8 cellular contexts compared by ENCODE assay signal in the genomic region with DNA sequence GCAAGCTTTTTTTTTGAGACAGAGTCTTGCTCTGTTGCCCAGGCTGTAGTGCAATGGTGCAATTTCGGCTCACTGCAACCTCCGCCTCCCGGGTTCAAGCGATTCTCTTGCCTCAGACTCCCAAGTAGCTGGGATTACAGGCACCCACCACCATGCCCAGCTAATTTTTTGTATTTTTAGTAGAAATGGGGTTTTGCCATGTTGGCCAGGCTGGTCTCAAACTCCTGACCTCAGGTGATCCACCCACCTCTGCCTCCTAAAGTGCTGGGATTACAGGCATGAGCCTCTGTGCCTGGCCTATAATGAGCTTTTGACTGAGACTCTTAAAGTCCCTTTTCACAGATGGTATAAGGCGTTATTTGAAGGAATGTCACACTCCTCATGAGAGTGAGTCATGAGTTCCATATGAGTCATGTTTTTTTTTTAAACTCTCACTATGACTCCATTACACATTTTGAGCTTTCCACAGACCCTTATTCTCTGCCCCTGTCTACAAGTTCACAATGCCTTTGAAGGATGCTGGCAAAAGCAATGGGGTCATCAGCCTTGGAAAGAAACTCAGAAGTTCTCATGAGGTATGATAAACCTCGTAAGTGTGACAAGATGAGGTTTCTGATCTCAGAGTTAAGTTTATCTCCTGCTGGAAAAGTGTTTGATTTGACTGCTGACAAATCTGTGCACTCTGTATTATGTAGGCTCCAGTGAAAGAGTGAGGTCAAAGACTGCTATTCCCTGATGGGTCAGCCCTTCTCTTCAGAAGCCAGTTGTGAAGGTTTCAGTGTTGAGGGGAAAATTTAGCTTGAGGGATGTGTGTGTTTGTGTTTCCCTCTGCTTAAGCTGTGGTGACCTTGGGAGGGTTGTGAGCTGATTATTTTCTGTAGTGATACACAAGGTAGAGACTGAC. TPM values are rescaled to one million over a fixed set of nuclear protein-coding genes. Genes with fewer than 3 reads are reported as not detected.
DNase-seq lines count a peak whose midpoint lies in the region; ATAC-seq and TF ChIP-seq lines count a peak whose summit lies in the region.
"Not testable (repeated sequence)": the region's sequence is repeated elsewhere in the genome, so short reads cannot be mapped to it uniquely, and the experiment has no call there.

No MANE protein-coding gene starts in this region.

- H3K27ac ChIP-seq in ascending aorta = peak overlapping the region; percentile 58 to 71

- DNase-seq in EH (ENCODE audit: low read depth) (peak; percentile 82), SIG-M5 treated with dmso at 0.1 percent for 504 hours (lab: John Stamatoyannopoulos, UW; ENCODE audit: unreplicated experiment) (peak; percentile 31), foreskin melanocyte (peak; percentile 81)
- DNase-seq in ascending aorta (ENCODE audit: low spot score in 2 of 2) = not testable (repeated sequence)
- DNase-seq in stimulated activated CD4-positive, alpha-beta T cell treated with anti-CD3 and anti-CD28 coated beads, Interleukin-4, amount 100 ng/mL, for 24 hours = peak; percentile 13

- H3K4me3 ChIP-seq in ascending aorta = not testable (repeated sequence)

- not testable (repeated sequence) for H3K4me1 ChIP-seq in ascending aorta

- H3K36me3 ChIP-seq in ascending aorta = not testable (repeated sequence)

- not testable (repeated sequence) for H3K27me3 ChIP-seq in ascending aorta

- peak; percentile 84 for ATAC-seq in GM19351 (IDR thresholded peaks at IDR 0.05; ENCODE audit: unreplicated experiment)
- peak; percentile 77 for ATAC-seq in HG02678 (IDR thresholded peaks at IDR 0.05; ENCODE audit: unreplicated experiment)
- ATAC-seq in HG03558 (IDR thresholded peaks at IDR 0.05; ENCODE audit: extremely low read depth, unreplicated experiment) = peak; percentile 68

- not testable (repeated sequence) for H3K9me3 ChIP-seq in ascending aorta

- TF ChIP-seq CTCF in ascending aorta (IDR thresholded peaks at IDR 0.05) = not testable (repeated sequence)

- intact Hi-C loops in ascending aorta (cut with DNase I) = loop anchor here (5.0 kb wide), 1 partner anchor 37 kb away; a partner anchor contains a TSS

RNA-seq across cellular contexts. Expression of a gene that starts 39.1 kb away (rescaled TPM):
- total RNA-seq in ascending aorta = 72.1 TPM
